Comparison of ENCODE assay signal across 8 cellular contexts in the genomic region with DNA sequence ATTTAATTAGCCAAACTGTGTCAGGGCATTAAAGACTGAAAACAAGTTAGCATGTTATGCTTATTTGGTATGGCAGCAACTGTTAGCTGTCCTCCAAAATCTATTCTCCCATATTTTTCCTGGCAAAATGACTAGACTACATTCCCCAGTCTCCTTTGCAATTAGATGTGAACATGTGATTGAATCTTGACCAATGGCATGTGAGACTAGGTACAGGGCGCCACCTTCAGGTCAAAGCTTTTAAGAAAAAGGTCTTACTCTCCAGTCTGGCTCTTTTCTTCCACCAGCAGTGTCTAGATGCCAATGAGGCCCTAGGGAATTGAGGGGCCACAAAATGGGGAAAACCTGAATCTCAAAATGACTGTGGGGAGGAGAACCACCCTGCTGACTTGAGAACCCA.
DNase-seq lines count a peak whose midpoint lies in the region; ATAC-seq and TF ChIP-seq lines count a peak whose summit lies in the region.

No MANE protein-coding gene starts in this region.

- DNase-seq in MCF 10A (ENCODE audit: unreplicated experiment): peak; percentile 50
- DNase-seq in breast epithelium (ENCODE audit: low spot score in 2 of 2): no peak
- DNase-seq in NCI-H1694 (lab: John Stamatoyannopoulos, UW): peak; percentile 24
- peak; percentile 0 to 1 for DNase-seq in cardiac fibroblast (ENCODE audit: low read depth in 2 of 2)
- DNase-seq in stimulated activated naive CD8-positive, alpha-beta T cell treated with anti-CD3 and anti-CD28 coated beads, Interleukin-15, Interleukin-2, amounts not matched to agents 100 U/mL and 50 U/mL, for 24 hours: peak; percentile 12
- no peak for DNase-seq in GF-D8 (lab: John Stamatoyannopoulos, UW)

- H3K9me3 ChIP-seq in breast epithelium: no peaks in the 10 kb centered on the region

- H3K27ac Mint-ChIP-seq in MCF 10A (ENCODE audit: low read depth, unreplicated experiment): no peak overlapping the region

- H3K36me3 Mint-ChIP-seq in MCF 10A (ENCODE audit: insufficient read depth, unreplicated experiment): no peaks in the 10 kb centered on the region

- no peak overlapping the region for H3K4me3 ChIP-seq in breast epithelium
- H3K4me3 ChIP-seq in cardiac fibroblast (replicated peaks in 1 of 2; ENCODE audit: low read depth in 2 of 2, low read length in 2 of 2): no peak overlapping the region

- BruUV-seq in MCF 10A (replicated peaks; lab: Mats Ljungman, UMichigan): no TSS peak

- ATAC-seq in HG02610 (IDR thresholded peaks at IDR 0.05; ENCODE audit: unreplicated experiment) (peak; percentile 48), HG03139 (IDR thresholded peaks at IDR 0.05; ENCODE audit: unreplicated experiment) (no peak)
- no peak for ATAC-seq in stimulated activated naive CD8-positive, alpha-beta T cell treated with anti-CD3 and anti-CD28 coated beads, Interleukin-15, Interleukin-2, amounts not matched to agents 100 U/mL and 50 U/mL, for 24 hours

- intact Hi-C loops in MCF 10A (cut with micrococcal nuclease) (no loop called here), breast epithelium (cut with DNase I; ENCODE audit: low total_unique reads) (no loop called here)

- H3K4me1 ChIP-seq in breast epithelium: no peaks in the 10 kb centered on the region

- H3K4me3 Mint-ChIP-seq in MCF 10A (ENCODE audit: unreplicated experiment): no peak overlapping the region

- H3K27me3 Mint-ChIP-seq in MCF 10A (ENCODE audit: insufficient read depth, unreplicated experiment): no peaks in the 10 kb centered on the region

- CTCF ChIA-PET in MCF 10A (lab: Yijun Ruan, JAX): interaction anchor here (0.8 to 2.3 kb wide), 2 partner anchors 9 to 19 kb away, joined by 4 to 10 read pairs; no protein-coding TSS in a partner anchor

- POLR2A ChIA-PET in MCF 10A (lab: Yijun Ruan, JAX): no interaction called here

- TF ChIP-seq CTCF in MCF 10A (IDR thresholded peaks at IDR 0.05; ENCODE audit: unreplicated experiment) (no peak), breast epithelium (IDR thresholded peaks at IDR 0.05) (no peak), cardiac fibroblast (IDR thresholded peaks at IDR 0.05; ENCODE audit: low read depth, low read length) (no peak)

- H3K9me3 Mint-ChIP-seq in MCF 10A (ENCODE audit: unreplicated experiment): no peaks in the 10 kb centered on the region

- no peak for TF ChIP-seq POLR2A in breast epithelium (IDR thresholded peaks at IDR 0.05)

- H3K27me3 ChIP-seq in breast epithelium: no peaks in the 10 kb centered on the region

- H3K4me1 Mint-ChIP-seq in MCF 10A (ENCODE audit: insufficient read depth, unreplicated experiment): no peaks in the 10 kb centered on the region

- H3K27ac ChIP-seq in breast epithelium: no peak overlapping the region

- no peaks in the 10 kb centered on the region for H3K36me3 ChIP-seq in breast epithelium

Comparison
In these comparisons a context has a peak if more than half of its experiments do, and no peak if none do; other contexts are left out.
1. DNase-seq: peak in MCF 10A (single experiment), NCI-H1694 (single experiment), cardiac fibroblast (2 of 2) and stimulated activated naive CD8-positive, alpha-beta T cell treated with anti-CD3 and anti-CD28 coated beads, Interleukin-15, Interleukin-2, amounts not matched to agents 100 U/mL and 50 U/mL, for 24 hours (single experiment); none in breast epithelium (0 of 2) and GF-D8 (single experiment).